10 cellular contexts compared by ENCODE assay signal in the genomic region with DNA sequence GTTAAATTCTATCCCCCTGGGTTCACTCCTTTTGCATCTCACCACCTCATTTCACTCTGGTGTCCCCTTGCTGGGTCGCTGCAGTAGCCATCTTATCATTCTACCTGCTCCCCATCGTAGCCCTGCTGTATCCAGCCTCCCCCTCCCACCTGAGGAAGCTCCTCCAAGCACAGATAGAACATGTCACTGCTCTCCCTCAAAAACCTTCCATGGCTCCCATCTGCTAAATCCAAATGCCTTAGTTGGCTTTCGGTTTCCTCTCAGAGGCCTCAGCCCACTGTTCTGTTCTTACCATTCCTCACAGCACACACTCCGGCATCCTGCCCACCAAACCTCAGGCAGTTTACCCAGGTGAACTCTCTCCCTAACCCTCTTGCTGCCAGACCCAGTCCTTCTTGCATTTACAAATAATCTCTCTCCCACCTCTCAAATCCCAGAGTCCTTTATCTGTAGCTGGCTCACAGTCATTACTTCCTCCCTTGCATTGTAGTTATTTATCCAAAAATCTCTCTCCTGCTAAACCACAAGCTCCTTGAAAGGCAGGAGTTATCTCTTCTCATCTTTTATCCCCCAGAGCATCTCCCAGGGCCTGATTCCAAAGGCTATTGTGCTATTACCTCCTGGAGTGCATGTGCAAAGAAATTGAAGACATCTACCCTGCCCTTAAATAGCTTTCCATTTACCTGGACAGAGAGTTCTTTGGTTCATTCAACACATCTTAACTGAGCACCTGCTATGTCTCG. TPM values are rescaled to one million over a fixed set of nuclear protein-coding genes. Genes with fewer than 3 reads are reported as not detected.
DNase-seq lines count a peak whose midpoint lies in the region; ATAC-seq, FAIRE-seq and TF ChIP-seq lines count a peak whose summit lies in the region.
"Not testable (repeated sequence)": the region's sequence is repeated elsewhere in the genome, so short reads cannot be mapped to it uniquely, and the experiment has no call there.
"Had no signal": no experiment of that assay in that cellular context is flagged by ENCODE, and none has a peak within 500 bp of the region (broad histone marks: within the 10 kb centered on the region; RNA-seq: fewer than 3 reads in every experiment).

No MANE protein-coding gene starts in this region.

- H3K36me3 Mint-ChIP-seq in T-helper 17 cell (ENCODE audit: low read depth); nephron progenitor cell (ENCODE audit: low read depth): not testable (repeated sequence)

- H3K9me3 Mint-ChIP-seq in nephron progenitor cell, result not testable (repeated sequence)

- not testable (repeated sequence) for H3K9me3 ChIP-seq in A549; HEK293 (ENCODE audit: control insufficient read depth, insufficient read depth, low read depth, low read length); T-helper 17 cell (ENCODE audit: control insufficient read depth, low read length, poor library complexity, severe bottlenecking); breast epithelium; right atrium auricular region; thoracic aorta; aorta (ENCODE audit: control insufficient read depth, low read length)

- not testable (repeated sequence) for H3K27me3 ChIP-seq in breast epithelium; right atrium auricular region; thoracic aorta (replicated peaks; ENCODE audit: insufficient read depth); aorta (ENCODE audit: control insufficient read depth in 1 of 2, insufficient read depth in 2 of 2, low read length in 1 of 2)

- TF ChIP-seq CTCF in A549 (IDR thresholded peaks at IDR 0.05); HEK293 (tag by site-specific recombination; IDR thresholded peaks at IDR 0.05); breast epithelium (IDR thresholded peaks at IDR 0.05); right atrium auricular region (IDR thresholded peaks at IDR 0.05); nephron progenitor cell (IDR thresholded peaks at IDR 0.05); thoracic aorta (IDR thresholded peaks at IDR 0.05): not testable (repeated sequence)

- H3K4me1 Mint-ChIP-seq in T-helper 17 cell, result not testable (repeated sequence)
- H3K4me1 Mint-ChIP-seq in nephron progenitor cell, result peaks cover 65% of the 10 kb centered on the region

- not testable (repeated sequence) for FAIRE-seq in A549 (lab: Jason Lieb, UNC)

- not testable (repeated sequence) for DNase-seq in A549 (ENCODE audit: low read depth in 1 of 2, low spot score in 1 of 2); T-helper 17 cell; breast epithelium (ENCODE audit: low spot score in 2 of 2); nephron progenitor cell; thoracic aorta (ENCODE audit: low spot score); aorta
- peak; percentile 5 for DNase-seq in right atrium auricular region (ENCODE audit: low spot score)

- 90% methylated on average over 5 of the region's 5 CpGs for WGBS in A549 (ENCODE audit: missing lambda C conversion rate)
- 90 to 92% methylated on average over 4 of the region's 5 CpGs for WGBS in aorta, 2 donors

- CTCF ChIA-PET in A549 (lab: Yijun Ruan, JAX), result interaction anchor here (2.0 kb wide), 1 partner anchor 128 kb away, joined by 7 read pairs; no protein-coding TSS in a partner anchor
- CTCF ChIA-PET in HEK293 (lab: Yijun Ruan, JAX), result interaction anchor here (0.6 to 1.7 kb wide), 2 partner anchors 20 to 134 kb away, joined by 3 to 6 read pairs; no protein-coding TSS in a partner anchor

- not testable (repeated sequence) for ATAC-seq in A549; T-helper 17 cell; thoracic aorta (ENCODE audit: insufficient number of reproducible peaks, low FRiP score, low read depth); aorta (ENCODE audit: low FRiP score)

- not testable (repeated sequence) for H3K4me3 ChIP-seq in A549; HEK293 (ENCODE audit: low read depth, low read length); breast epithelium; right atrium auricular region; thoracic aorta; aorta (ENCODE audit: low read length in 2 of 2)

- H3K4me2 ChIP-seq in A549, result not testable (repeated sequence)

- H3K27me3 Mint-ChIP-seq in T-helper 17 cell, result peaks cover 35% of the 10 kb centered on the region
- peaks cover 40% of the 10 kb centered on the region for H3K27me3 Mint-ChIP-seq in nephron progenitor cell (ENCODE audit: low read depth, poor library complexity)

- H3K4me1 ChIP-seq in A549, result peaks cover 54% of the 10 kb centered on the region
- not testable (repeated sequence) for H3K4me1 ChIP-seq in HEK293 (ENCODE audit: control insufficient read depth, insufficient read depth, low read length); breast epithelium; aorta (ENCODE audit: control insufficient read depth in 1 of 2, insufficient read depth in 2 of 2, low read length in 2 of 2)
- peaks cover 0 to 24% of the 10 kb centered on the region in 2 donors for H3K4me1 ChIP-seq in right atrium auricular region
- H3K4me1 ChIP-seq in thoracic aorta (ENCODE audit: control insufficient read depth in 1 of 2, low read depth in 2 of 2), result peaks cover 28 to 89% of the 10 kb centered on the region in 2 donors

- not testable (repeated sequence) for TF ChIP-seq POLR2A in A549 (IDR thresholded peaks at IDR 0.05; ENCODE audit: low read length); breast epithelium (IDR thresholded peaks at IDR 0.05)

- not testable (repeated sequence) for H3K36me3 ChIP-seq in HEK293 (ENCODE audit: control insufficient read depth in 2 of 2, insufficient read depth in 1 of 2, low read length in 2 of 2); breast epithelium; right atrium auricular region; thoracic aorta; aorta (ENCODE audit: control insufficient read depth in 1 of 2, insufficient read depth in 2 of 2, low read length in 1 of 2)

- intact Hi-C loops in breast epithelium (cut with DNase I; ENCODE audit: low total_unique reads); aorta (cut with DNase I): not testable (repeated sequence)

- POLR2A ChIA-PET in A549 (lab: Yijun Ruan, JAX), result interaction anchor here (1.2 kb wide), 1 partner anchor 26 kb away, joined by 3 read pairs; no protein-coding TSS in a partner anchor
- POLR2A ChIA-PET in HEK293 (lab: Yijun Ruan, JAX), result not testable (repeated sequence)

- H3K27ac ChIP-seq in A549, result peak overlapping the region; percentile 79 to 82
- not testable (repeated sequence) for H3K27ac ChIP-seq in HEK293 (ENCODE audit: extremely low read depth, low read depth, low read length)
- peak overlapping the region; percentile 2 to 48 for H3K27ac ChIP-seq in breast epithelium
- peak overlapping the region; percentile 26 to 36 for H3K27ac ChIP-seq in right atrium auricular region
- peak overlapping the region; percentile 55 to 84 for H3K27ac ChIP-seq in thoracic aorta
- peak overlapping the region; percentile 9 to 76 for H3K27ac ChIP-seq in aorta (ENCODE audit: low read depth in 1 of 2, low read length in 2 of 2)

- TF ChIP-seq RAD21 in A549 (conservative IDR thresholded peaks at IDR 0.05 in 1 of 2, IDR thresholded peaks at IDR 0.05 in 1 of 2), result not testable (repeated sequence)

- not testable (repeated sequence) for H3K27ac Mint-ChIP-seq in T-helper 17 cell, nephron progenitor cell

- TF ChIP-seq EP300 in A549 (IDR thresholded peaks at IDR 0.05), result not testable (repeated sequence)

- H3K4me3 Mint-ChIP-seq in T-helper 17 cell (peak overlapping the region; percentile 31), nephron progenitor cell (peak overlapping the region; percentile 0)

TF ChIP-seq in A549, 52 proteins besides CTCF, POLR2A, EP300 and RAD21:
- peak; percentile 72 for TF ChIP-seq ZFP36 (IDR thresholded peaks at IDR 0.05; ENCODE audit: borderline replicate concordance, partially characterized antibody)

TF ChIP-seq in HEK293, 187 proteins besides CTCF, POLR2A, EP300 and RAD21:
- TF ChIP-seq ZNF16 (tag by site-specific recombination; IDR thresholded peaks at IDR 0.05; ENCODE audit: low read depth) (peak; percentile 93), GLIS1 (tag by site-specific recombination; IDR thresholded peaks at IDR 0.05) (0 out of 2 replicates have a peak, but pooled peaks have one; percentile 17)

RNA-seq across cellular contexts. Expression of a gene that starts 9.4 kb away (rescaled TPM):
- polyA plus RNA-seq in A549 (2011; rRNA removed), result 8.3 and 13.2 TPM in 2 replicates
- 3.6 and 5.5 TPM in 2 replicates for polyA plus RNA-seq in A549 (2012; cell fraction: cytosol; rRNA removed)
- polyA plus RNA-seq in A549 (2012; cell fraction: nucleus; rRNA removed), result 14.2 and 15.0 TPM in 2 replicates
- polyA plus RNA-seq in A549 (2017; fragmentation: RNase III; extraction: RNeasy Plus Mini Kit Qiagen cat#74134 plus additional on column Dnase treatment), result 10.1 to 22.0 TPM (median 17.2 TPM) in 3 replicates
- 19.0 and 22.2 TPM in 2 replicates for polyA minus RNA-seq in A549 (2011; rRNA and poly(A)+ RNA removed)
- total RNA-seq in T-helper 17 cell, result under 1 TPM in 1 of 2 donors, not detected in 1; 0.17 TPM
- 1 to 10 TPM; 7.8 to 8.5 (median 7.9) TPM for total RNA-seq in breast epithelium
- 10 to 100 TPM; 12.6 to 35.4 TPM for total RNA-seq in right atrium auricular region
- 100 to 1,000 TPM; 246 to 360 TPM for total RNA-seq in thoracic aorta
- total RNA-seq in aorta, result 100 to 1,000 TPM; 138 to 154 TPM
- 10 to 100 TPM; 21.4 to 76.7 TPM for polyA plus RNA-seq in aorta
- total RNA-seq: CD4-positive, CD25-positive, alpha-beta regulatory T cell; HT-29 had no signal

Comparison
In these comparisons a context has a peak if more than half of its experiments do, and no peak if none do; other contexts are left out.
1. RNA of a gene that starts 9.4 kb away (total RNA-seq): 246 to 360 TPM in thoracic aorta, 138 to 154 TPM in aorta, 12.6 to 35.4 TPM in right atrium auricular region and 7.8 to 8.5 TPM in breast epithelium; 0.17 TPM in T-helper 17 cell; every median in the first group is over 4 times any median in the second.